1 cellular context compared by ENCODE assay signal in genomic region chrX:16807976-16808542, GRCh38.
TF ChIP-seq lines count a peak whose summit lies in the region.

No MANE protein-coding gene starts in this region.

TF ChIP-seq in K562, 482 proteins besides CTCF, POLR2A, EP300 and RAD21 (continued from another document):
- peak; percentile 88 for TF ChIP-seq CEBPG (CRISPR knock-in tag; IDR thresholded peaks at IDR 0.05)
- TF ChIP-seq CEBPG (tag; conservative IDR thresholded peaks at IDR 0.05 in 1 of 2, IDR thresholded peaks at IDR 0.05 in 1 of 2) = peak; percentile 95 to 99
- no peak for TF ChIP-seq TBP (optimal IDR thresholded peaks at IDR 0.05; ENCODE audit: low read depth, low read length)
- no peak for TF ChIP-seq ZNF699 (CRISPR knock-in tag; IDR thresholded peaks at IDR 0.05; ENCODE audit: insufficient replicate concordance)
- TF ChIP-seq FOXP1 (CRISPR knock-in tag; IDR thresholded peaks at IDR 0.05) = no peak
- TF ChIP-seq FOXK2 (conservative IDR thresholded peaks at IDR 0.05 in 1 of 2, IDR thresholded peaks at IDR 0.05 in 1 of 2; ENCODE audit: low read depth in 2 of 2) = 0 out of 4 replicates have a peak, but pooled peaks of 1 of the 2 experiments have one; percentile 27
- no peak for TF ChIP-seq SMC3 (conservative IDR thresholded peaks at IDR 0.05; ENCODE audit: insufficient read depth, low read depth, low read length)
- TF ChIP-seq ZNF507 (tag; conservative IDR thresholded peaks at IDR 0.05) = no peak
- no peak for TF ChIP-seq MLLT1 (IDR thresholded peaks at IDR 0.05)
- TF ChIP-seq IRF9 (tag; IDR thresholded peaks at IDR 0.05) = peak; percentile 87
- TF ChIP-seq, protein P1, sequence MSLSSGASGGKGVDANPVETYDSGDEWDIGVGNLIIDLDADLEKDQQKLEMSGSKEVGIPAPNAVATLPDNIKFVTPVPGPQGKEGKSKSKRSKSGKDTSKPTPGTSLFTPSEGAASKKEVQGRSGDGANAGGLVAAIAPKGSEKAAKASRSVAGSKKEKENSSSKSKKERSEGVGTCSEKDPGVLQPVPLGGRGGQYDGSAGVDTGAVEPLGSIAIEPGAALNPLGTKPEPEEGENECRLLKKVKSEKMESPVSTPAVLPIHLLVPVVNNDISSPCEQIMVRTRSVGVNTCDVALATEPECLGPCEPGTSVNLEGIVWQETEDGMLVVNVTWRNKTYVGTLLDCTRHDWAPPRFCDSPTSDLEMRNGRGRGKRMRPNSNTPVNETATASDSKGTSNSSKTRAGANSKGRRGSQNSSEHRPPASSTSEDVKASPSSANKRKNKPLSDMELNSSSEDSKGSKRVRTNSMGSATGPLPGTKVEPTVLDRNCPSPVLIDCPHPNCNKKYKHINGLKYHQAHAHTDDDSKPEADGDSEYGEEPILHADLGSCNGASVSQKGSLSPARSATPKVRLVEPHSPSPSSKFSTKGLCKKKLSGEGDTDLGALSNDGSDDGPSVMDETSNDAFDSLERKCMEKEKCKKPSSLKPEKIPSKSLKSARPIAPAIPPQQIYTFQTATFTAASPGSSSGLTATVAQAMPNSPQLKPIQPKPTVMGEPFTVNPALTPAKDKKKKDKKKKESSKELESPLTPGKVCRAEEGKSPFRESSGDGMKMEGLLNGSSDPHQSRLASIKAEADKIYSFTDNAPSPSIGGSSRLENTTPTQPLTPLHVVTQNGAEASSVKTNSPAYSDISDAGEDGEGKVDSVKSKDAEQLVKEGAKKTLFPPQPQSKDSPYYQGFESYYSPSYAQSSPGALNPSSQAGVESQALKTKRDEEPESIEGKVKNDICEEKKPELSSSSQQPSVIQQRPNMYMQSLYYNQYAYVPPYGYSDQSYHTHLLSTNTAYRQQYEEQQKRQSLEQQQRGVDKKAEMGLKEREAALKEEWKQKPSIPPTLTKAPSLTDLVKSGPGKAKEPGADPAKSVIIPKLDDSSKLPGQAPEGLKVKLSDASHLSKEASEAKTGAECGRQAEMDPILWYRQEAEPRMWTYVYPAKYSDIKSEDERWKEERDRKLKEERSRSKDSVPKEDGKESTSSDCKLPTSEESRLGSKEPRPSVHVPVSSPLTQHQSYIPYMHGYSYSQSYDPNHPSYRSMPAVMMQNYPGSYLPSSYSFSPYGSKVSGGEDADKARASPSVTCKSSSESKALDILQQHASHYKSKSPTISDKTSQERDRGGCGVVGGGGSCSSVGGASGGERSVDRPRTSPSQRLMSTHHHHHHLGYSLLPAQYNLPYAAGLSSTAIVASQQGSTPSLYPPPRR (CRISPR knock-in tag; IDR thresholded peaks at IDR 0.05; ENCODE audit: borderline replicate concordance) = no peak
- no peak for TF ChIP-seq ETV6 (IDR thresholded peaks at IDR 0.05; ENCODE audit: borderline replicate concordance in 1 of 2, low read depth in 2 of 2, low read length in 1 of 2)
- TF ChIP-seq ETV6 (CRISPR knock-in tag; IDR thresholded peaks at IDR 0.05; ENCODE audit: borderline replicate concordance) = no peak
- TF ChIP-seq RAD51 (IDR thresholded peaks at IDR 0.05; ENCODE audit: borderline replicate concordance, low read depth) = no peak
- no peak for TF ChIP-seq TOE1 (IDR thresholded peaks at IDR 0.05; ENCODE audit: borderline replicate concordance)
- no peak for TF ChIP-seq TOE1 (CRISPR knock-in tag; IDR thresholded peaks at IDR 0.05; ENCODE audit: borderline replicate concordance, low read depth)
- no peak for TF ChIP-seq CHD2 (IDR thresholded peaks at IDR 0.05; ENCODE audit: low read depth, low read length)
- TF ChIP-seq, protein P2, sequence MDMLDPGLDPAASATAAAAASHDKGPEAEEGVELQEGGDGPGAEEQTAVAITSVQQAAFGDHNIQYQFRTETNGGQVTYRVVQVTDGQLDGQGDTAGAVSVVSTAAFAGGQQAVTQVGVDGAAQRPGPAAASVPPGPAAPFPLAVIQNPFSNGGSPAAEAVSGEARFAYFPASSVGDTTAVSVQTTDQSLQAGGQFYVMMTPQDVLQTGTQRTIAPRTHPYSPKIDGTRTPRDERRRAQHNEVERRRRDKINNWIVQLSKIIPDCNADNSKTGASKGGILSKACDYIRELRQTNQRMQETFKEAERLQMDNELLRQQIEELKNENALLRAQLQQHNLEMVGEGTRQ (CRISPR knock-in tag; IDR thresholded peaks at IDR 0.05) = no peak
- no peak for TF ChIP-seq ZBTB40 (IDR thresholded peaks at IDR 0.05)
- TF ChIP-seq ZBTB40 (CRISPR knock-in tag; IDR thresholded peaks at IDR 0.05) = no peak
- no peak for TF ChIP-seq ZNF140 (CRISPR knock-in tag; IDR thresholded peaks at IDR 0.05)
- no peak for TF ChIP-seq RB1 (IDR thresholded peaks at IDR 0.05; ENCODE audit: low read depth)
- TF ChIP-seq SAFB (IDR thresholded peaks at IDR 0.05; ENCODE audit: borderline replicate concordance, low read depth, low read length) = no peak
- no peak for TF ChIP-seq ZC3H8 (IDR thresholded peaks at IDR 0.05)
